8 cellular contexts compared by ENCODE assay signal in the genomic region with DNA sequence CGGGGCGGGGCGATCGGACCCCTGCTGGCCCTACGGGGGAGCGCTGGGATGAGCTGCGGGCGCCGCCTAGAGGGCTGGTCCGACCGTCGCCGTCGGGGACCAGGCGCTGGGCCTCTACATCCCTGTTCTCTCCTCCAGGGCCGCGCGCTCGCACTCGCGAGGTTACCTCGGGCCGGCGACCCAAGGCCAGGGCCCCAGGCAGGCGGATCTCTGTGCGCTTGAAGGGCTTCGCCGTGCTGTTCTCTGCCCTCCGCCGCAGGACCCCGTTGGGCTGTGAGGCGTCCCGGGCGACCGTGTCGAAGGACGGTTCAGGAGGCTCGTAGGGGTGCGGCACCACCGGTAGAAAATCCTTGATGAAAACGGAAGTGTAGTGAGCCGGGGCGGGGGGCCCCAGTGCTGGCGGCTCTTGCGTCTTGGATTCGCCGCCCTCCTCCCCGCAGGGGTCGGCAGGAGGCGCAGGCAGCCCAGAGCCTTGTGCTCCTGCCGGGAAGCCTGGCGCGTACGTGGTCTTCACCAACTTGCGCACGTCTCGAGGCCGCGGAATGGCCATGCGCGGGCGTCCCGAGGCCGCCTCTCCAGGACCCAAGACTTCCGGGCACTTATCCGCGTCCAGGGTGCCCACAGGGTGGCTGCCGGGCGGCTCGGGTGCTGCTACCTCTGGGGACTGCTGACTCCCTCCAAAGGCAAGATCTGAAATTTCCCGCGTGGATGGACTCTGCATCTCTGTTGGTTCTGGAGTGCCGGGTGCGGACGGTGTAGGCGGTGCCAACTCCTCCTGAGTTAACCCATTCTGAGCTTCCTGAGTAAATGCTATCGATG. TPM values are rescaled to one million over a fixed set of nuclear protein-coding genes. Genes with fewer than 3 reads are reported as not detected.
DNase-seq lines count a peak whose midpoint lies in the region; ATAC-seq, FAIRE-seq and TF ChIP-seq lines count a peak whose summit lies in the region.

No MANE protein-coding gene starts in this region.

- peak overlapping the region; percentile 93 for H2AFZ ChIP-seq in trophoblast cell (ENCODE audit: insufficient read depth, low read length, poor library complexity)

- H2BK5ac ChIP-seq in trophoblast cell (ENCODE audit: low read depth, low read length, poor library complexity) = no peak overlapping the region

- H3K9me3 Mint-ChIP-seq in activated T-cell treated with anti-CD3 and anti-CD28 coated beads, Interleukin-2, amount 50 U/mL, for 24 hours = no peaks in the 10 kb centered on the region

- H3K36me3 Mint-ChIP-seq in activated T-cell treated with anti-CD3 and anti-CD28 coated beads, Interleukin-2, amount 50 U/mL, for 24 hours (ENCODE audit: low read depth) = peaks cover 36% of the 10 kb centered on the region

- peak overlapping the region; percentile 58 for H4K12ac ChIP-seq in trophoblast cell (ENCODE audit: low read depth, low read length)

- peak overlapping the region; percentile 93 for H3K4me2 ChIP-seq in A549
- H3K4me2 ChIP-seq in trophoblast cell (ENCODE audit: low read length) = peak overlapping the region; percentile 64

- POLR2A ChIA-PET in A549 (lab: Yijun Ruan, JAX) = interaction anchor here (0.5 to 3.1 kb wide), 7 partner anchors 9 to 99 kb away, joined by 3 to 18 read pairs (median 3); partner anchors contain the start of genes PAIP2 and SLC23A1

- H3K4me3 Mint-ChIP-seq in activated T-cell treated with anti-CD3 and anti-CD28 coated beads, Interleukin-2, amount 50 U/mL, for 24 hours = peak overlapping the region; percentile 90

- peak overlapping the region; percentile 1 for H3K14ac ChIP-seq in trophoblast cell (ENCODE audit: low read length)

- FAIRE-seq in A549 (lab: Jason Lieb, UNC) = no peak

- H3K18ac ChIP-seq in trophoblast cell (ENCODE audit: low read length) = peak overlapping the region; percentile 60

- intact Hi-C loops in uterus (cut with DNase I; ENCODE audit: low total_unique reads) = no loop called here

- CTCF ChIA-PET in A549 (lab: Yijun Ruan, JAX) = interaction anchor here (0.6 to 2.4 kb wide), 12 partner anchors 9 to 568 kb away, joined by 3 to 16 read pairs (median 4); partner anchors contain the start of genes MATR3 and PAIP2

- 56% methylated on average over 37 of the region's 77 CpGs for WGBS in A549 (ENCODE audit: missing lambda C conversion rate)
- no CpG with 5 or more reads among the region's 77 CpGs for WGBS in trophoblast cell (ENCODE audit: extremely low coverage, insufficient coverage, insufficient read length)

- H3K4me3 ChIP-seq in A549 (peak overlapping the region; percentile 85), NT2/D1 (ENCODE audit: insufficient read length, low read depth) (peak overlapping the region; percentile 33), fibroblast of pulmonary artery (replicated peaks; ENCODE audit: low read depth, low read length) (peak overlapping the region; percentile 6), trophoblast cell (ENCODE audit: low read depth, low read length) (peak overlapping the region; percentile 59), uterus (peak overlapping the region; percentile 20 to 35)

- H2AK5ac ChIP-seq in trophoblast cell (ENCODE audit: low read length) = no peak overlapping the region

- no peaks in the 10 kb centered on the region for H3K9me3 ChIP-seq in A549
- H3K9me3 ChIP-seq in NT2/D1 (ENCODE audit: insufficient read depth, low read length) = peaks cover 10% of the 10 kb centered on the region; the same call in 1 of the 2 replicates
- H3K9me3 ChIP-seq in trophoblast cell (ENCODE audit: insufficient read depth, low read depth, low read length) = peaks cover 2% of the 10 kb centered on the region
- H3K9me3 ChIP-seq in uterus = no peaks in the 10 kb centered on the region

- H4K8ac ChIP-seq in trophoblast cell (ENCODE audit: low read depth, low read length) = peak overlapping the region; percentile 91

- TF ChIP-seq POLR2A in A549 (IDR thresholded peaks at IDR 0.05; ENCODE audit: low read length) (no peak), uterus (IDR thresholded peaks at IDR 0.05) (no peak)

- no peak overlapping the region for H3K4ac ChIP-seq in trophoblast cell (ENCODE audit: low read depth, low read length)

- H4K91ac ChIP-seq in trophoblast cell (ENCODE audit: low read depth, low read length) = peak overlapping the region; percentile 44

- ATAC-seq in A549 (peak; percentile 75 to 89), GM18511 (IDR thresholded peaks at IDR 0.05; ENCODE audit: unreplicated experiment) (peak; percentile 56), HG02973 (IDR thresholded peaks at IDR 0.05; ENCODE audit: unreplicated experiment) (peak; percentile 39)

- peaks cover 44% of the 10 kb centered on the region for H3K4me1 ChIP-seq in A549
- peaks cover 13% of the 10 kb centered on the region for H3K4me1 ChIP-seq in NT2/D1 (ENCODE audit: insufficient read depth, insufficient read length)
- H3K4me1 ChIP-seq in trophoblast cell (ENCODE audit: control insufficient read depth in 1 of 2, insufficient read depth in 2 of 2, low read length in 2 of 2) = peaks cover 19 to 25% of the 10 kb centered on the region in 2 experiments
- peaks cover 0 to 7% of the 10 kb centered on the region in 2 donors for H3K4me1 ChIP-seq in uterus

- no peaks in the 10 kb centered on the region for H3K79me1 ChIP-seq in trophoblast cell (ENCODE audit: low read length)

- peaks cover 53% of the 10 kb centered on the region for H3K4me1 Mint-ChIP-seq in activated T-cell treated with anti-CD3 and anti-CD28 coated beads, Interleukin-2, amount 50 U/mL, for 24 hours (ENCODE audit: low read depth)

- peaks cover 5% of the 10 kb centered on the region for H3K36me3 ChIP-seq in NT2/D1 (ENCODE audit: insufficient read depth, insufficient read length, low read length)
- H3K36me3 ChIP-seq in trophoblast cell (ENCODE audit: control insufficient read depth in 1 of 2, insufficient read depth in 2 of 2, low read length in 2 of 2) = no peaks in the 10 kb centered on the region
- no peaks in the 10 kb centered on the region for H3K36me3 ChIP-seq in uterus

- H3K9ac ChIP-seq in NT2/D1 (ENCODE audit: insufficient read length, low read depth) (peak overlapping the region; percentile 71), trophoblast cell (ENCODE audit: low read length) (peak overlapping the region; percentile 53)

- H2BK120ac ChIP-seq in trophoblast cell (ENCODE audit: insufficient read depth, low read length, poor library complexity) = peak overlapping the region; percentile 30

- H2BK12ac ChIP-seq in trophoblast cell (ENCODE audit: low read length) = no peak overlapping the region

- no peak for TF ChIP-seq EP300 in A549 (IDR thresholded peaks at IDR 0.05)

- peaks cover 16% of the 10 kb centered on the region for H3K27me3 ChIP-seq in NT2/D1 (ENCODE audit: insufficient read depth, insufficient read length)
- peaks cover 32% of the 10 kb centered on the region for H3K27me3 ChIP-seq in trophoblast cell (ENCODE audit: insufficient read depth, low read length)
- peaks cover 9% of the 10 kb centered on the region in 2 donors for H3K27me3 ChIP-seq in uterus

- H3K23ac ChIP-seq in trophoblast cell (ENCODE audit: low read length) = no peak overlapping the region

- no peaks in the 10 kb centered on the region for H3K27me3 Mint-ChIP-seq in activated T-cell treated with anti-CD3 and anti-CD28 coated beads, Interleukin-2, amount 50 U/mL, for 24 hours

- TF ChIP-seq CTCF in A549 (IDR thresholded peaks at IDR 0.05) = peak; percentile 86
- peak; percentile 42 for TF ChIP-seq CTCF in fibroblast of pulmonary artery (IDR thresholded peaks at IDR 0.05; ENCODE audit: low read length, missing control alignments)
- TF ChIP-seq CTCF in uterus (IDR thresholded peaks at IDR 0.05) = peak in 2 of 4 experiments; percentile 29 to 32

- H3K27ac ChIP-seq in A549 (peak overlapping the region; percentile 89 to 92), trophoblast cell (ENCODE audit: low read depth, low read length) (no peak overlapping the region), uterus (no peak overlapping the region)

- H3K79me2 ChIP-seq in trophoblast cell (ENCODE audit: control insufficient read depth, insufficient read depth, low read length, poor library complexity) = peaks cover 5% of the 10 kb centered on the region

- H3K27ac Mint-ChIP-seq in activated T-cell treated with anti-CD3 and anti-CD28 coated beads, Interleukin-2, amount 50 U/mL, for 24 hours = peak overlapping the region; percentile 91

- DNase-seq in A549 (ENCODE audit: low read depth in 1 of 2, low spot score in 1 of 2) = peak; percentile 85 to 92
- DNase-seq in NT2/D1 (ENCODE audit: low read depth, low spot score) = no peak
- DNase-seq in activated T-cell treated with anti-CD3 and anti-CD28 coated beads, Interleukin-2, amount 50 U/mL, for 24 hours = peak; percentile 88
- DNase-seq in fibroblast of pulmonary artery (ENCODE audit: low read depth) = peak; percentile 48
- peak in 1 of 2 donors; percentile 26 for DNase-seq in trophoblast cell
- no peak for DNase-seq in uterus

- TF ChIP-seq RAD21 in A549 (conservative IDR thresholded peaks at IDR 0.05 in 1 of 2, IDR thresholded peaks at IDR 0.05 in 1 of 2) = peak; percentile 87 to 96

RNA-seq across cellular contexts. Expression of gene PROB1, which starts 2.0 kb away (rescaled TPM):
- polyA plus RNA-seq in A549 (2011; rRNA removed) (0.23 and 0.33 TPM in 2 replicates), A549 (2017; fragmentation: RNase III; extraction: RNeasy Plus Mini Kit Qiagen cat#74134 plus additional on column Dnase treatment) (0.47 to 0.67 TPM (median 0.48 TPM) in 3 replicates)
- 0.22 and 0.38 TPM in 2 replicates for polyA plus RNA-seq in A549 (2012; cell fraction: cytosol; rRNA removed)
- 1.8 and 1.9 TPM in 2 replicates for polyA plus RNA-seq in A549 (2012; cell fraction: nucleus; rRNA removed)
- 0.41 and 0.54 TPM in 2 replicates for polyA minus RNA-seq in A549 (2011; rRNA and poly(A)+ RNA removed)
- 2.4 and 2.7 TPM in 2 replicates for polyA plus RNA-seq in trophoblast cell (2013)
- total RNA-seq in uterus = 1 to 10 TPM in 3 of 4 donors, not detected in 1; 1.5 to 8.3 (median 1.7) TPM

RNA-seq across cellular contexts. Expression of gene MZB1, which starts 3.2 kb away (rescaled TPM):
- polyA plus RNA-seq in A549 (2011; rRNA removed) = 0.09 TPM in 1 of 2 replicates, not detected in the other
- polyA plus RNA-seq in A549 (2012; cell fraction: cytosol; rRNA removed) = 0.05 TPM in 2 replicates
- polyA plus RNA-seq in A549 (2012; cell fraction: nucleus; rRNA removed) = 0.10 and 0.12 TPM in 2 replicates
- polyA plus RNA-seq in A549 (2017; fragmentation: RNase III; extraction: RNeasy Plus Mini Kit Qiagen cat#74134 plus additional on column Dnase treatment) = 0.09 to 0.14 TPM in 2 of 3 replicates, not detected in the other
- polyA minus RNA-seq in A549 (2011; rRNA and poly(A)+ RNA removed) = 0.15 and 0.17 TPM in 2 replicates
- polyA plus RNA-seq in trophoblast cell (2013) = 0.15 and 0.35 TPM in 2 replicates
- 1 to 10 TPM in 2 of 4 donors, not detected in 2; 1.3 to 5.6 TPM for total RNA-seq in uterus

RNA-seq across cellular contexts. Expression of gene SLC23A1, which starts 9.8 kb away (rescaled TPM):
- polyA plus RNA-seq in A549 (2011; rRNA removed) (7.7 and 9.5 TPM in 2 replicates), A549 (2017; fragmentation: RNase III; extraction: RNeasy Plus Mini Kit Qiagen cat#74134 plus additional on column Dnase treatment) (4.0 to 5.1 TPM (median 4.3 TPM) in 3 replicates)
- polyA plus RNA-seq in A549 (2012; cell fraction: cytosol; rRNA removed) = 3.4 and 5.1 TPM in 2 replicates
- 19.6 and 21.5 TPM in 2 replicates for polyA plus RNA-seq in A549 (2012; cell fraction: nucleus; rRNA removed)
- 17.8 and 19.6 TPM in 2 replicates for polyA minus RNA-seq in A549 (2011; rRNA and poly(A)+ RNA removed)
- 0.18 and 0.31 TPM in 2 replicates for polyA plus RNA-seq in trophoblast cell (2013)
- 1 to 10 TPM in 2 of 4 donors, under 1 TPM in 1, not detected in 1; 0.30 to 5.5 (median 1.0) TPM for total RNA-seq in uterus

RNA-seq across cellular contexts. Expression of gene SPATA24, which starts 11.0 kb away (rescaled TPM):
- 4.5 and 5.7 TPM in 2 replicates for polyA plus RNA-seq in A549 (2011; rRNA removed)
- 3.3 and 4.6 TPM in 2 replicates for polyA plus RNA-seq in A549 (2012; cell fraction: cytosol; rRNA removed)
- 1.7 and 1.8 TPM in 2 replicates for polyA plus RNA-seq in A549 (2012; cell fraction: nucleus; rRNA removed)
- 6.9 to 7.5 TPM (median 7.0 TPM) in 3 replicates for polyA plus RNA-seq in A549 (2017; fragmentation: RNase III; extraction: RNeasy Plus Mini Kit Qiagen cat#74134 plus additional on column Dnase treatment)
- polyA minus RNA-seq in A549 (2011; rRNA and poly(A)+ RNA removed) = 3.0 and 5.2 TPM in 2 replicates
- polyA plus RNA-seq in trophoblast cell (2013) = 4.6 and 5.4 TPM in 2 replicates
- total RNA-seq in uterus = 1 to 10 TPM in 2 of 4 donors, not detected in 2; 2.4 to 3.4 TPM

RNA-seq across cellular contexts. Expression of gene DNAJC18, which starts 46.4 kb away (rescaled TPM):
- 5.3 TPM in 2 replicates for polyA plus RNA-seq in A549 (2011; rRNA removed)
- 1.4 and 1.6 TPM in 2 replicates for polyA plus RNA-seq in A549 (2012; cell fraction: cytosol; rRNA removed)
- polyA plus RNA-seq in A549 (2012; cell fraction: nucleus; rRNA removed) = 0.49 and 0.76 TPM in 2 replicates
- 4.2 to 6.1 TPM (median 5.3 TPM) in 3 replicates for polyA plus RNA-seq in A549 (2017; fragmentation: RNase III; extraction: RNeasy Plus Mini Kit Qiagen cat#74134 plus additional on column Dnase treatment)
- polyA minus RNA-seq in A549 (2011; rRNA and poly(A)+ RNA removed) = 2.3 and 3.1 TPM in 2 replicates
- polyA plus RNA-seq in trophoblast cell (2013) = 8.8 and 10.8 TPM in 2 replicates
- 10 to 100 TPM in 2 of 4 donors, 1 to 10 TPM in 2; 3.1 to 21.6 (median 12.6) TPM for total RNA-seq in uterus

Comparison
In these comparisons a context has a peak if more than half of its experiments do, and no peak if none do; other contexts are left out.
1. DNase-seq: peak in A549 (2 of 2), activated T-cell treated with anti-CD3 and anti-CD28 coated beads, Interleukin-2, amount 50 U/mL, for 24 hours (single experiment) and fibroblast of pulmonary artery (single experiment); none in NT2/D1 (single experiment) and uterus (0 of 2).
2. H3K27ac ChIP-seq: peak in A549 (2 of 2); none in trophoblast cell (single experiment) and uterus (0 of 2).
3. H3K4me3 ChIP-seq: peak in every context shown above with its lines; median percentile 85 in A549; 59 in trophoblast cell; 33 in NT2/D1; 28 in uterus; 6 in fibroblast of pulmonary artery.
4. Peak in every context shown above with its lines, with median percentiles within 50 percentile points of each other: ATAC-seq.